ENCODE assay signal across 22 cellular contexts in the genomic region with DNA sequence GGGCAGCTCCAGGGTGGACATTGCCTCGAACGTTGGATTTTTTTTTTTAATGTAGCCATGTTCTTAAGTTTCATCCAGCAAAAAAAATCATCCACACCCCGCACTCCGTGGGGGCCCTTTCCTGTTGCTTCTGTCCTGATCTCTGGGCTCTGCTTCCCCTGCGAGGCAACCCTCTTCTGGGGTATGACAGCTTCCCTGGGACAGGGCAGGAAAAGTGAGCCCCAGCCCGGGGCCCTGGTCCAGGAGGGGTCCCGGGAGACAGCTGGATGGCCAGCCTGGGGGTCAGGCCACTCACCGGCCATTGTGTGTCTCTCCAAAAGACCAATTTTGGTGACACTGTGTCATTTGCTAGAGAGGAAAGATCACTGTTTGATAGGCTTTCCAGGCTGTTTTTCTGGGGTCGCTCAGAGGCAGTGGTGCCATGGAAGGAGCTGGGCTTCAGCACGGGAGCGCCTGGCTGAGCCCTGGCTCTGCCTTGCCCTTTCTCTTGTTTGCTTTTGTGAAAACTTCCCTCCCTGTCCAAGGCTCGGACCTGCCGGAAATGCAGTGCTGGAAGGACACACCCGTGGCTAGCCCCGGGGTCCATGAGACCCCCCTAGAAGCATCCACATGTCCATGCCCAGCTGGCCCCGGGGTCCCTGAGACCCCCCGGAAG.
"Had no signal": no experiment of that assay in that cellular context is flagged by ENCODE, and none has a peak within 500 bp of the region (broad histone marks: within the 10 kb centered on the region; RNA-seq: fewer than 3 reads in every experiment).

No MANE protein-coding gene starts in this region.

- H3K27me3 Mint-ChIP-seq: activated CD4-positive, alpha-beta memory T cell treated with anti-CD3 and anti-CD28 coated beads for 36 hours; activated naive CD8-positive, alpha-beta T cell; T-helper 17 cell; type B pancreatic cell had no signal

- H3K27me3 ChIP-seq: breast epithelium, sigmoid colon, testis had no signal

- H3K27ac ChIP-seq: breast epithelium, parathyroid adenoma, SK-N-MC, testis had no signal

- H3K9ac ChIP-seq: parathyroid adenoma had no signal

- H3K27ac Mint-ChIP-seq: activated CD4-positive, alpha-beta memory T cell treated with anti-CD3 and anti-CD28 coated beads for 36 hours; activated naive CD8-positive, alpha-beta T cell; immature natural killer cell; natural killer cell; T-helper 17 cell; type B pancreatic cell had no signal

- H3K9me3 Mint-ChIP-seq: activated CD4-positive, alpha-beta memory T cell treated with anti-CD3 and anti-CD28 coated beads for 36 hours; immature natural killer cell; natural killer cell; type B pancreatic cell had no signal

- H2AFZ ChIP-seq: parathyroid adenoma had no signal

- H3K4me1 ChIP-seq: breast epithelium, parathyroid adenoma, testis had no signal

- ATAC-seq: natural killer cell, T-helper 17 cell had no signal

- H3K9me3 ChIP-seq: breast epithelium, sigmoid colon, testis had no signal

- H3K4me3 Mint-ChIP-seq: activated CD4-positive, alpha-beta memory T cell treated with anti-CD3 and anti-CD28 coated beads for 36 hours; activated naive CD8-positive, alpha-beta T cell; immature natural killer cell; natural killer cell; T-helper 17 cell; type B pancreatic cell had no signal

- DNase-seq: activated CD4-positive, alpha-beta memory T cell treated with anti-CD3 and anti-CD28 coated beads for 36 hours; activated CD4-positive, alpha-beta T cell treated with anti-CD3 and anti-CD28 coated beads for 4 hours; activated CD4-positive, CD25-positive, alpha-beta regulatory T cell; activated gamma-delta T cell treated with Interleukin-2 at 50 U/mL for 16 hours; amniotic stem cell; immature natural killer cell; kidney glomerular epithelial cell; midbrain; natural killer cell; stimulated activated CD4-positive, alpha-beta T cell treated with anti-CD3 and anti-CD28 coated beads, Interleukin-2, amount 100 ng/mL, for 48 hours; stimulated activated naive CD4-positive, alpha-beta T cell; SW 1271; testis had no signal

- H3K4me2 ChIP-seq: smooth muscle cell had no signal

- H3K36me3 ChIP-seq: breast epithelium had no signal

- H3K4me3 ChIP-seq: breast epithelium, coronary artery, sigmoid colon, SK-N-MC, smooth muscle cell, testis had no signal
